26 cellular contexts compared by ENCODE assay signal in the genomic region with DNA sequence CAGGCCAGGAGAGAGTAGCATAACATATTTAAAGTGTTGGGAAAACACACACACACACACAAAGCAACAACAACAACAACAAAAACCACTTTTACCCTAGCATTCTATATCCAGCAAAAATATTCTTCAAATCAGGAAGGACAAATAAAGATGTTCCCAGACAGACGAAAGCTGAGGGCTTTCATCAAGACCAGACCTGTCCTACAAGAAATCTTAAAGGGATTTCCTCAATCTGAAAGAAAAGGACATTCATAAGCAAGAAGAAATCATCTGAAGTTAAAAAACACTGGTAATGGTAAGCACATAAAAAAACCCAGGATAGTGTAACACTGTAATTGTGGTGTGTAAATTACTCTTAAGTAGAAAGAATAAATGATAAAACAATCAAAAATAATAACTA.
"Had no signal": no experiment of that assay in that cellular context is flagged by ENCODE, and none has a peak within 500 bp of the region (broad histone marks: within the 10 kb centered on the region; RNA-seq: fewer than 3 reads in every experiment).

No MANE protein-coding gene starts in this region.

- H3K4me1 ChIP-seq: colonic mucosa, prostate gland, right atrium auricular region, uterus had no signal

- H3K27me3 ChIP-seq: colonic mucosa, gastroesophageal sphincter, heart left ventricle, hepatocyte, left lung, right atrium auricular region, stomach, tibial nerve, upper lobe of right lung, uterus had no signal

- H2AFZ ChIP-seq: hepatocyte had no signal

- DNase-seq: colonic mucosa; effector CD8-positive, alpha-beta T cell; foreskin fibroblast; heart left ventricle; left cardiac atrium; left lung; naive thymus-derived CD8-positive, alpha-beta T cell; nephron progenitor cell; nucleus accumbens; stimulated activated CD4-positive, alpha-beta T cell treated with anti-CD3 and anti-CD28 coated beads, Interleukin-2, amount 100 ng/mL, for 24 hours; stimulated activated CD4-positive, alpha-beta T cell treated with anti-CD3 and anti-CD28 coated beads, Interleukin-4, amount 100 ng/mL, for 24 hours; stimulated activated naive CD4-positive, alpha-beta T cell treated with Interleukin-2 at 50 U/mL for 16 hours; stomach; upper lobe of right lung; uterus had no signal

- FAIRE-seq: endometrium had no signal

- H3K36me3 Mint-ChIP-seq: stimulated activated effector memory CD8-positive, alpha-beta T cell treated with anti-CD3 and anti-CD28 coated beads, Interleukin-12 subunit alpha, Interleukin-12 subunit beta, amount 100 ng/mL, for 72 hours had no signal

- H3K79me2 ChIP-seq: hepatocyte had no signal

- H3K4me1 Mint-ChIP-seq: nephron progenitor cell; stimulated activated effector memory CD8-positive, alpha-beta T cell treated with anti-CD3 and anti-CD28 coated beads, Interleukin-12 subunit alpha, Interleukin-12 subunit beta, amount 100 ng/mL, for 72 hours had no signal

- H3K27me3 Mint-ChIP-seq: dendritic cell treated with granulocyte-macrophage colony-stimulating factor and Interleukin-4, amounts not matched to agents 40 ng/mL and 50 ng/mL, for 4 days; naive thymus-derived CD8-positive, alpha-beta T cell had no signal

- H3K27ac ChIP-seq: colonic mucosa, gastroesophageal sphincter, heart left ventricle, hepatocyte, left lung, prostate gland, right atrium auricular region, stomach, thoracic aorta, tibial nerve, upper lobe of right lung, uterus had no signal

- H3K36me3 ChIP-seq: colonic mucosa, gastroesophageal sphincter, heart left ventricle, left lung, prostate gland, right atrium auricular region, stomach, thoracic aorta, upper lobe of right lung, uterus had no signal

- H3K4me2 ChIP-seq: hepatocyte had no signal

- ATAC-seq: esophagus mucosa; gastroesophageal sphincter; heart left ventricle; left cardiac atrium; left lung; naive thymus-derived CD8-positive, alpha-beta T cell; sciatic nerve; stimulated activated effector memory CD8-positive, alpha-beta T cell treated with anti-CD3 and anti-CD28 coated beads, Interleukin-12 subunit alpha, Interleukin-12 subunit beta, amount 100 ng/mL, for 72 hours; upper lobe of right lung had no signal

- H3K9me3 ChIP-seq: colonic mucosa, prostate gland, stomach had no signal

- H3K4me3 ChIP-seq: colonic mucosa, gastroesophageal sphincter, heart left ventricle, hepatocyte, left lung, prostate gland, right atrium auricular region, stomach, thoracic aorta, tibial nerve, upper lobe of right lung, uterus had no signal

- H3K27ac Mint-ChIP-seq: dendritic cell treated with granulocyte-macrophage colony-stimulating factor and Interleukin-4, amounts not matched to agents 40 ng/mL and 50 ng/mL, for 4 days; naive thymus-derived CD8-positive, alpha-beta T cell; nephron progenitor cell; stimulated activated effector memory CD8-positive, alpha-beta T cell treated with anti-CD3 and anti-CD28 coated beads, Interleukin-12 subunit alpha, Interleukin-12 subunit beta, amount 100 ng/mL, for 72 hours had no signal

- H3K4me3 Mint-ChIP-seq: dendritic cell treated with granulocyte-macrophage colony-stimulating factor and Interleukin-4, amounts not matched to agents 40 ng/mL and 50 ng/mL, for 4 days; naive thymus-derived CD8-positive, alpha-beta T cell; nephron progenitor cell; stimulated activated effector memory CD8-positive, alpha-beta T cell treated with anti-CD3 and anti-CD28 coated beads, Interleukin-12 subunit alpha, Interleukin-12 subunit beta, amount 100 ng/mL, for 72 hours had no signal
